In genomic region chr22:39502109-39502788, GRCh38 we compare ENCODE assay signal across 1 cellular context.
A peak's percentile ranks its signal among the peaks of the same experiment; 100 is the strongest.
TF ChIP-seq lines count a peak whose summit lies in the region.

TSS of gene MIEF1 (plus strand) at chr22:39502290. CDS start at chr22:39511295, 9,005 bp downstream.

TF ChIP-seq in H1, 55 proteins besides CTCF, POLR2A, EP300 and RAD21:
- no peak for TF ChIP-seq SAP30 (IDR thresholded peaks at IDR 0.05; ENCODE audit: insufficient read depth, insufficient replicate concordance, low read length)
- no peak for TF ChIP-seq MAFK (IDR thresholded peaks at IDR 0.05; ENCODE audit: low read depth, low read length)
- TF ChIP-seq KDM4A (IDR thresholded peaks at IDR 0.05; ENCODE audit: low read depth, low read length, severe bottlenecking), result peak; percentile 92
- peak; percentile 78 for TF ChIP-seq POLR2AphosphoS5 (IDR thresholded peaks at IDR 0.05; ENCODE audit: low read depth, low read length)
- TF ChIP-seq CTBP2 (IDR thresholded peaks at IDR 0.05; ENCODE audit: borderline replicate concordance, insufficient read depth, insufficient read length, low read length), result no peak
- TF ChIP-seq RXRA (IDR thresholded peaks at IDR 0.05; ENCODE audit: insufficient read depth, low read depth, low read length), result no peak
- no peak for TF ChIP-seq RNF2 (IDR thresholded peaks at IDR 0.05; ENCODE audit: borderline replicate concordance, low read depth, low read length, missing control alignments, poor library complexity, severe bottlenecking)
- no peak for TF ChIP-seq KDM1A (IDR thresholded peaks at IDR 0.05; ENCODE audit: borderline replicate concordance, low read length)
- TF ChIP-seq POU5F1 (IDR thresholded peaks at IDR 0.05; ENCODE audit: low read depth, low read length), result no peak
- 0 out of 2 replicates have a peak, but pooled peaks have one; percentile 11 for TF ChIP-seq EGR1 (IDR thresholded peaks at IDR 0.05; ENCODE audit: borderline replicate concordance, low read depth, low read length)
- no peak for TF ChIP-seq BRCA1 (IDR thresholded peaks at IDR 0.05; ENCODE audit: low read depth, low read length)
- peak; percentile 95 for TF ChIP-seq GABPA (IDR thresholded peaks at IDR 0.05; ENCODE audit: borderline replicate concordance, insufficient read depth, low read length)
- peak; percentile 89 for TF ChIP-seq YY1 (IDR thresholded peaks at IDR 0.05; ENCODE audit: low read depth, low read length)
- TF ChIP-seq SUZ12 (IDR thresholded peaks at IDR 0.05; ENCODE audit: low read length), result no peak
- TF ChIP-seq NANOG (IDR thresholded peaks at IDR 0.05; ENCODE audit: insufficient read depth, low read depth, low read length, poor library complexity, severe bottlenecking), result peak; percentile 65
- no peak for TF ChIP-seq KDM5A (IDR thresholded peaks at IDR 0.05; ENCODE audit: low read length)
- peak; percentile 97 for TF ChIP-seq MAX (IDR thresholded peaks at IDR 0.05)
- peak; percentile 44 for TF ChIP-seq ASH2L (IDR thresholded peaks at IDR 0.05; ENCODE audit: low read length)
- TF ChIP-seq, protein P1, sequence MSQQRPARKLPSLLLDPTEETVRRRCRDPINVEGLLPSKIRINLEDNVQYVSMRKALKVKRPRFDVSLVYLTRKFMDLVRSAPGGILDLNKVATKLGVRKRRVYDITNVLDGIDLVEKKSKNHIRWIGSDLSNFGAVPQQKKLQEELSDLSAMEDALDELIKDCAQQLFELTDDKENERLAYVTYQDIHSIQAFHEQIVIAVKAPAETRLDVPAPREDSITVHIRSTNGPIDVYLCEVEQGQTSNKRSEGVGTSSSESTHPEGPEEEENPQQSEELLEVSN (IDR thresholded peaks at IDR 0.05), result peak; percentile 83
- TF ChIP-seq TBP (IDR thresholded peaks at IDR 0.05; ENCODE audit: low read depth, low read length), result peak; percentile 37; the same call in 1 of the 2 replicates
- TF ChIP-seq SIRT6 (IDR thresholded peaks at IDR 0.05; ENCODE audit: low read length), result no peak
- peak; percentile 42; the same call in 1 of the 2 replicates for TF ChIP-seq NRF1 (IDR thresholded peaks at IDR 0.05; ENCODE audit: low read depth, low read length)
- TF ChIP-seq SRF (IDR thresholded peaks at IDR 0.05; ENCODE audit: low read depth, low read length), result no peak
- TF ChIP-seq ATF2 (IDR thresholded peaks at IDR 0.05; ENCODE audit: low read length), result 0 out of 2 replicates have a peak, but pooled peaks have one; percentile 56
- TF ChIP-seq BACH1 (IDR thresholded peaks at IDR 0.05; ENCODE audit: low read length), result peak; percentile 31; the same call in 1 of the 2 replicates
- 0 out of 4 replicates have a peak, but pooled peaks of 1 of the 2 experiments have one; percentile 51 for TF ChIP-seq HDAC2 (IDR thresholded peaks at IDR 0.05; ENCODE audit: borderline replicate concordance in 1 of 2, low read depth in 2 of 2, low read length in 2 of 2)
- no peak for TF ChIP-seq JUND (IDR thresholded peaks at IDR 0.05; ENCODE audit: low read length)
- TF ChIP-seq CHD2 (IDR thresholded peaks at IDR 0.05; ENCODE audit: low read length), result no peak
- peak; percentile 63; the same call in 1 of the 2 replicates for TF ChIP-seq RBBP5 (IDR thresholded peaks at IDR 0.05; ENCODE audit: borderline replicate concordance, low read depth, low read length)
- no peak for TF ChIP-seq HDAC6 (IDR thresholded peaks at IDR 0.05; ENCODE audit: low read depth, low read length)
- no peak for TF ChIP-seq TCF12 (IDR thresholded peaks at IDR 0.05; ENCODE audit: low read depth, low read length)
- TF ChIP-seq CREB1 (IDR thresholded peaks at IDR 0.05), result peak; percentile 54; the same call in 1 of the 2 replicates
- TF ChIP-seq PHF8 (conservative IDR thresholded peaks at IDR 0.05; ENCODE audit: low read depth, low read length), result peak; percentile 81
- TF ChIP-seq TAF1 (IDR thresholded peaks at IDR 0.05; ENCODE audit: low read depth, low read length), result peak; percentile 60
- TF ChIP-seq, protein P2, sequence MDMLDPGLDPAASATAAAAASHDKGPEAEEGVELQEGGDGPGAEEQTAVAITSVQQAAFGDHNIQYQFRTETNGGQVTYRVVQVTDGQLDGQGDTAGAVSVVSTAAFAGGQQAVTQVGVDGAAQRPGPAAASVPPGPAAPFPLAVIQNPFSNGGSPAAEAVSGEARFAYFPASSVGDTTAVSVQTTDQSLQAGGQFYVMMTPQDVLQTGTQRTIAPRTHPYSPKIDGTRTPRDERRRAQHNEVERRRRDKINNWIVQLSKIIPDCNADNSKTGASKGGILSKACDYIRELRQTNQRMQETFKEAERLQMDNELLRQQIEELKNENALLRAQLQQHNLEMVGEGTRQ (IDR thresholded peaks at IDR 0.05; ENCODE audit: low read length), result no peak
- no peak for TF ChIP-seq SP4 (IDR thresholded peaks at IDR 0.05; ENCODE audit: low read length)
- 0 out of 4 replicates have a peak, but pooled peaks of 1 of the 2 experiments have one; percentile 85 for TF ChIP-seq SIN3A (conservative IDR thresholded peaks at IDR 0.05 in 1 of 2, IDR thresholded peaks at IDR 0.05 in 1 of 2; ENCODE audit: low read depth in 1 of 2, low read length in 2 of 2)
- TF ChIP-seq, protein P3, sequence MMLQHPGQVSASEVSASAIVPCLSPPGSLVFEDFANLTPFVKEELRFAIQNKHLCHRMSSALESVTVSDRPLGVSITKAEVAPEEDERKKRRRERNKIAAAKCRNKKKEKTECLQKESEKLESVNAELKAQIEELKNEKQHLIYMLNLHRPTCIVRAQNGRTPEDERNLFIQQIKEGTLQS (IDR thresholded peaks at IDR 0.05; ENCODE audit: insufficient read depth, low read depth, low read length), result no peak
- TF ChIP-seq CHD1 (IDR thresholded peaks at IDR 0.05; ENCODE audit: low read depth, low read length), result no peak
- TF ChIP-seq CEBPB (IDR thresholded peaks at IDR 0.05; ENCODE audit: low read depth, low read length), result no peak
